ENCODE assay signal across 30 cellular contexts in the genomic region with DNA sequence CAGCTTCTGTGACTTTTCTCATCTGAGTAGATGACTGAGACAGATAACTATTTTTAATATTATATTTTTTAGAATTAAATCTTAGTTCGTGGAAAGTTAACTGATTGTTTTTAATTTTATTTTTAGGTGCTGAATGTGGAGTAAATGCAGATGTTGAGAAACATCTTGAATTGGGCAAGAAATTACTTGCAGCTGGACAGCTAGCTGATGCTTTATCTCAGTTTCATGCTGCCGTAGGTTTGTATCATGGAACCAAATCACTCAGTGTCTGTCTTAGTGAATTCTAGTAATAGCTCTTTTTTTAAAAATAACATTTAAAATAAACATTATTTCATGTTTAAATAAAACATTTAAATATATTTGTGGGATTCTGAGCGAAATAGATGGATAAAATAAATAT. TPM values are rescaled to one million over a fixed set of nuclear protein-coding genes. Genes with fewer than 3 reads are reported as not detected.
A peak's percentile ranks its signal among the peaks of the same experiment; 100 is the strongest.
DNase-seq lines count a peak whose midpoint lies in the region; ATAC-seq and TF ChIP-seq lines count a peak whose summit lies in the region.
"Had no signal": no experiment of that assay in that cellular context is flagged by ENCODE, and none has a peak within 500 bp of the region (broad histone marks: within the 10 kb centered on the region; RNA-seq: fewer than 3 reads in every experiment).

No MANE protein-coding gene starts in this region.

- no peaks in the 10 kb centered on the region for H3K27me3 Mint-ChIP-seq in activated CD8-positive, alpha-beta T cell treated with anti-CD3 and anti-CD28 coated beads for 36 hours
- H3K27me3 Mint-ChIP-seq: CD4-positive, alpha-beta memory T cell; IgD-negative memory B cell had no signal

- no peak for ATAC-seq in GM21390 (IDR thresholded peaks at IDR 0.05; ENCODE audit: unreplicated experiment)
- no peak for ATAC-seq in activated CD8-positive, alpha-beta T cell treated with anti-CD3 and anti-CD28 coated beads for 36 hours
- no peak for ATAC-seq in GM19395 (IDR thresholded peaks at IDR 0.05; ENCODE audit: unreplicated experiment)
- ATAC-seq: GM12878, PC-3, Right ventricle myocardium inferior, SK-N-SH treated with all-trans-retinoic acid at 6 μM for 48 hours had no signal

- H3K36me3 Mint-ChIP-seq in activated CD8-positive, alpha-beta T cell treated with anti-CD3 and anti-CD28 coated beads for 36 hours (ENCODE audit: low read depth) = peaks cover 41% of the 10 kb centered on the region

- H3K9me3 Mint-ChIP-seq in activated CD8-positive, alpha-beta T cell treated with anti-CD3 and anti-CD28 coated beads for 36 hours = peaks cover 4% of the 10 kb centered on the region
- H3K9me3 Mint-ChIP-seq: IgD-negative memory B cell had no signal

- peak overlapping the region; percentile 67 for H3K27ac ChIP-seq in HL-60 (replicated peaks)
- no peak overlapping the region for H3K27ac ChIP-seq in uterus
- H3K27ac ChIP-seq: KMS-11, SJCRH30 had no signal

- TF ChIP-seq CTCF in HL-60 (IDR thresholded peaks at IDR 0.05; ENCODE audit: insufficient read depth, low read length) = no peak
- TF ChIP-seq CTCF in fibroblast of villous mesenchyme (IDR thresholded peaks at IDR 0.05; ENCODE audit: insufficient read depth, low read depth, low read length) = no peak
- TF ChIP-seq CTCF in activated CD8-positive, alpha-beta T cell treated with anti-CD3 and anti-CD28 coated beads for 36 hours (IDR thresholded peaks at IDR 0.05) = no peak
- TF ChIP-seq CTCF in uterus (IDR thresholded peaks at IDR 0.05) = no peak

- H3K4me1 ChIP-seq in uterus = no peaks in the 10 kb centered on the region
- H3K4me1 ChIP-seq: SJCRH30 had no signal

- POLR2A ChIA-PET in activated CD8-positive, alpha-beta T cell treated with anti-CD3 and anti-CD28 coated beads for 36 hours (lab: Charles Lee) = interaction anchor here (0.9 kb wide), 1 partner anchor 47 kb away, joined by 3 read pairs; no protein-coding TSS in a partner anchor

- intact Hi-C loops in activated CD8-positive, alpha-beta T cell treated with anti-CD3 and anti-CD28 coated beads for 36 hours (cut with micrococcal nuclease) = no loop called here
- intact Hi-C loops in uterus (cut with DNase I; ENCODE audit: low total_unique reads) = no loop called here

- no peak overlapping the region for H3K4me3 Mint-ChIP-seq in activated CD8-positive, alpha-beta T cell treated with anti-CD3 and anti-CD28 coated beads for 36 hours
- H3K4me3 Mint-ChIP-seq: CD4-positive, alpha-beta memory T cell; IgD-negative memory B cell had no signal

- DNase-seq in AG08395 (ENCODE audit: low spot score) (peak; percentile 18), HL-60 (ENCODE audit: low read depth in 1 of 2, low spot score in 1 of 2) (peak in 1 of 2 experiments; percentile 65), amniotic epithelial cell (ENCODE audit: low read depth) (peak; percentile 62), fibroblast of villous mesenchyme (ENCODE audit: low read depth) (peak; percentile 55), uterus (no peak)
- DNase-seq in activated CD8-positive, alpha-beta T cell treated with anti-CD3 and anti-CD28 coated beads for 36 hours = no peak
- DNase-seq: 8988T; ACHN; CD4-positive, alpha-beta memory T cell; COR-L47; HCEC 1CT; MM.1S; NCI-H1092 treated with DMSO at 0.1 percent for 48 hours; NCI-H1436; NCI-H187; NCI-H2081 treated with DMSO at 0.1 percent for 48 hours; NCI-H2171; NCI-H524 treated with DMSO at 0.1 percent for 48 hours; NCI-H82; NK-92 treated with Interleukin-12 subunit alpha and Interleukin-12 subunit beta, amount 100 ng/mL, for 24 hours; PC-3; SJCRH30 had no signal

- no peak overlapping the region for H3K27ac Mint-ChIP-seq in activated CD8-positive, alpha-beta T cell treated with anti-CD3 and anti-CD28 coated beads for 36 hours
- H3K27ac Mint-ChIP-seq: CD4-positive, alpha-beta memory T cell had no signal

- H3K4me1 Mint-ChIP-seq in activated CD8-positive, alpha-beta T cell treated with anti-CD3 and anti-CD28 coated beads for 36 hours (ENCODE audit: low read depth) = peaks cover 31% of the 10 kb centered on the region

- CTCF ChIA-PET in activated CD8-positive, alpha-beta T cell treated with anti-CD3 and anti-CD28 coated beads for 36 hours (lab: Charles Lee) = interaction anchor here (1.2 kb wide), 1 partner anchor 520 kb away, joined by 3 read pairs; no protein-coding TSS in a partner anchor

- no peak for TF ChIP-seq POLR2A in uterus (IDR thresholded peaks at IDR 0.05)

- H3K4me3 ChIP-seq in HL-60 (replicated peaks; ENCODE audit: insufficient read depth, low read length) (no peak overlapping the region), fibroblast of villous mesenchyme (ENCODE audit: low read depth, low read length) (no peak overlapping the region), uterus (no peak overlapping the region)
- H3K4me3 ChIP-seq: BLaER1 treated with 17β-estradiol and CSF1 and Interleukin-3, amounts not matched to agents 10 nM and 100 nM; GM12878; SJCRH30 had no signal

- no peaks in the 10 kb centered on the region for H3K9me3 ChIP-seq in uterus

- no peaks in the 10 kb centered on the region for H3K27me3 ChIP-seq in HL-60 (ENCODE audit: insufficient read depth, poor library complexity, severe bottlenecking)
- H3K27me3 ChIP-seq in uterus = no peaks in the 10 kb centered on the region
- H3K27me3 ChIP-seq: BLaER1 treated with 17β-estradiol and CSF1 and Interleukin-3, amounts not matched to agents 10 nM and 100 nM; SJCRH30 had no signal

- H3K36me3 ChIP-seq in uterus = no peaks in the 10 kb centered on the region

RNA-seq across cellular contexts. Expression of gene DNAJC3, which starts 32.2 kb away (rescaled TPM):
- 56.4 and 85.1 TPM in 2 replicates for total RNA-seq in fibroblast of villous mesenchyme
- 10 to 100 TPM; 15.9 to 16.8 TPM for total RNA-seq in activated CD8-positive, alpha-beta T cell treated with anti-CD3 and anti-CD28 coated beads for 36 hours
- 10 to 100 TPM; 16.9 to 67.6 (median 53.5) TPM for total RNA-seq in uterus

Comparison
In these comparisons a context has a peak if more than half of its experiments do, and no peak if none do; other contexts are left out.
1. DNase-seq: peak in AG08395 (single experiment), amniotic epithelial cell (single experiment) and fibroblast of villous mesenchyme (single experiment); none in activated CD8-positive, alpha-beta T cell treated with anti-CD3 and anti-CD28 coated beads for 36 hours (single experiment) and uterus (0 of 2).